Comparison of ENCODE assay signal across 1 cellular context in the genomic region with DNA sequence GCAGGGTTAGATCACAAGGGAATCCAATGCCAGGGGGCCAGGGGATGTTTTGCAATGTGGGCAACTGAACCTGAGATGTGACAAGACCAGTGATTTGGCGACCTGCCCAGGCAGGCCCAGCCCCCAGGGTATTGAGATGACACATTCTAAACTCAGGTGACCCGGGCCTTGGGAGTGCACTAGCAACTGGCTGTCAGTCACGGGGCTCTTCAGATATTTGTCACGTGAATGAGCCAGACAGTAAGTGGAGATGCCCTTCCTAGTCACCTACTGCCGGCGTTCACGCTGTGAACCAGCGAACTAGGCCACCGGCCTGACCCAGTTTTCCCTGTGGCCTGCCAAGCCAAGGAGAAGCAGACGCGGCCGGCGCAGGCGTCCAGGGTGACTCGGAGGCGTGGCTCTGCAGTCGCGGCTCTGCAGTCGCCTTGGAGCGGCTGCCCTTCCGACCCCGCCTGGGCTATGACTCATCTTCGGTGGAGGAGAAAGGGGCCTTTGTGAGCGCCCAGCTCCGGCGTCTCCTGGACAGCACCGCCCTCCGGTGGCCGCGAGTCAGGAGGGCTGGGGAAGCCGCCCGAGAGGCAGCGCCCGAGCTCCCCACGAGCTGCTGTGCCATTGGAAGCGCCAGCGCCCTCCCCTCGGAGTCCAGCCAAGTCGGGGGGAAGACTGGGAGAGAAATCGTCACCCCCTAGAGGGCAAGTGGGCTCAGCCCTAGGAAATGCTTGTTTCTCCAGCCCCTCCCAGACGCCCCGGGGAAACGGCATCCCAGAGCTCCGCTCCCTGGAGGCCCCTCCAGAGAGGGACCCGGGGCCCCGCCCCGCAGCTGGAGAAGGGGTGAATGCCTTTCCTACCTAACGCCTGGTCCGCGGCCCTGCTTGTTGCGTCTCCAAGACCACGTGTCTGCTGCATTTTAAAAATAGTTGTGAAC.
A peak's percentile ranks its signal among the peaks of the same experiment; 100 is the strongest.
TF ChIP-seq lines count a peak whose summit lies in the region.

No MANE protein-coding gene starts in this region.

TF ChIP-seq in K562, 482 proteins besides CTCF, POLR2A, EP300 and RAD21 (continued from another document):
- TF ChIP-seq FOXK2 (conservative IDR thresholded peaks at IDR 0.05 in 1 of 2, IDR thresholded peaks at IDR 0.05 in 1 of 2; ENCODE audit: low read depth in 2 of 2) (peak; percentile 93 to 96), FIP1L1 (IDR thresholded peaks at IDR 0.05; ENCODE audit: low read depth, low read length, poor library complexity, severe bottlenecking) (peak; percentile 74), LCOR (CRISPR knock-in tag; IDR thresholded peaks at IDR 0.05) (peak; percentile 75; the same call in 1 of the 2 replicates), SRSF7 (optimal IDR thresholded peaks at IDR 0.05; ENCODE audit: low read depth, low read length) (no peak), NFRKB (IDR thresholded peaks at IDR 0.05; ENCODE audit: low read depth) (no peak)
- TF ChIP-seq, protein P1, sequence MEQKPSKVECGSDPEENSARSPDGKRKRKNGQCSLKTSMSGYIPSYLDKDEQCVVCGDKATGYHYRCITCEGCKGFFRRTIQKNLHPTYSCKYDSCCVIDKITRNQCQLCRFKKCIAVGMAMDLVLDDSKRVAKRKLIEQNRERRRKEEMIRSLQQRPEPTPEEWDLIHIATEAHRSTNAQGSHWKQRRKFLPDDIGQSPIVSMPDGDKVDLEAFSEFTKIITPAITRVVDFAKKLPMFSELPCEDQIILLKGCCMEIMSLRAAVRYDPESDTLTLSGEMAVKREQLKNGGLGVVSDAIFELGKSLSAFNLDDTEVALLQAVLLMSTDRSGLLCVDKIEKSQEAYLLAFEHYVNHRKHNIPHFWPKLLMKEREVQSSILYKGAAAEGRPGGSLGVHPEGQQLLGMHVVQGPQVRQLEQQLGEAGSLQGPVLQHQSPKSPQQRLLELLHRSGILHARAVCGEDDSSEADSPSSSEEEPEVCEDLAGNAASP (IDR thresholded peaks at IDR 0.05): peak; percentile 87; the same call in 1 of the 2 replicates
